Comparison of ENCODE assay signal across 1 cellular context in the genomic region with DNA sequence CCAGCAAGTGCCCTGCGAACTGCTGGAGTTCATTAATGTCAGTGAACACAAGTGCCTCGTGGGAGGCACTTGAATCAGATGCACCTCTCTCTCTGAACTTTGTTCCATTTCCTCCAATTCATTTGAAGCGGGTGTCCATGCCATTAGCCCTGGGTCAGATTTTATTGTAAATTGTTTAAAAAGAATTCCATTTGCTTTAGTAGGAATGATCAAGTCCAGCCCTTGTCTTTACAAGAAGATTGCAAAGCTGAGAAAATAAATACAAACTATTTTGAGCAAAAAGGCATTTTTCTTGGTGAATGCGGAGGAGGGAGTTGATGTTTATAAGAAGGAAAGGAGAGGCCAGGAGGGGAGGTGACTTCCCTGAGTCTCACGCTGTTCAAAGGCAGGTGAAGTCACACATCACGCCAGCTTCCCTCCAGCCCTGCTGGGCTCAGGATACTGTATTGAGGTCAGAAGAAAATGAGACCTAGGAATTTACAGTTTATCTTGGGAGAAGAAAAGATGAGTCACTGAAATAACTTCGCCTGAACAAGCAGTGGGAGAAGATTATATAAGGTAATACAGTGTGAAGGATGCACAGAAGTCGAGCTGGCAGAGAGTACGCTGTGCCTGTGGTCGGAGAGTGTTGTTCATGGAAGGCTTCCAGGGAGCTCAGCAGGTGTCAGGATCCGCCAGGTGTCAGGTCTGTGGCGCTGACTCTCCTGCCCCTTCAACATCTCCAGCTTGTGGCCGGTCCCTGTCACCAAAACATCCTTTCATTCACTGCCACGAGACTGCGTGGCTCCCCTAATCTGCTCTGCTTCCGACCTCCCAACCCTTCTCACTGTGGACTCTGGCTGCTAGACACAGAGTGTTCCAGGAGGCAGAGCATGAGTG.
TF ChIP-seq lines count a peak whose summit lies in the region.

No MANE protein-coding gene starts in this region.

TF ChIP-seq in SK-N-SH treated with all-trans-retinoic acid at 6 μM for 48 hours, 23 proteins besides CTCF, POLR2A, EP300 and RAD21 (continued from another document):
- no peak for TF ChIP-seq BACH2 (CRISPR knock-in tag; IDR thresholded peaks at IDR 0.05; ENCODE audit: borderline replicate concordance)
